In the genomic region with DNA sequence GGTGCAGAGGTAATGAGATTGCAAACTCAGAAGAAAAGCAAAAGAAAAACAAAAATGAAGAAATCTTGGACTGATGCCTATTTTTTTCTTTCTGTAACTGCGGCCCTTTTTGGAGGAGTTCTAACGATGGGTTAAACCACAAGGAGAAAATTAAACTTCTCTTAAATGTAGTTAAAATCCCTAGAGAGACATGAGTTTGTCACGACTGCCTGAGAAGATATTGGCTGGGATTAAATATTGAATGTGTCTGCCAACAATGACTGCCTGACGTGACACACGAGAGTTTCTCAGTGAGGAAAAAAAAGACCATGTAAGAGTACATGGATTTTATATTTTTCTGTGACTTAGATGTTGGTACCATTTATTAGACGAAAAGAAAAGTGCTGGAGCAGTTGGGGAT, we compare ENCODE assay signal across 25 cellular contexts.
"Had no signal": no experiment of that assay in that cellular context is flagged by ENCODE, and none has a peak within 500 bp of the region (broad histone marks: within the 10 kb centered on the region; RNA-seq: fewer than 3 reads in every experiment).

No MANE protein-coding gene starts in this region.

- H3K36me3 Mint-ChIP-seq: activated naive CD8-positive, alpha-beta T cell treated with anti-CD3 and anti-CD28 coated beads for 36 hours; naive thymus-derived CD8-positive, alpha-beta T cell had no signal

- H3K9me3 ChIP-seq: body of pancreas, mucosa of descending colon, neutrophil, sigmoid colon, transverse colon, vagina had no signal

- H3K27ac ChIP-seq: body of pancreas, coronary artery, neutrophil, sigmoid colon, transverse colon, vagina, WERI-Rb-1 had no signal

- ATAC-seq: body of pancreas; left ventricle myocardium superior; mucosa of descending colon; naive thymus-derived CD8-positive, alpha-beta T cell; T-helper 17 cell had no signal

- H3K36me3 ChIP-seq: neutrophil, sigmoid colon, transverse colon, vagina, WERI-Rb-1 had no signal

- H3K4me1 ChIP-seq: body of pancreas, sigmoid colon, transverse colon, vagina had no signal

- H3K4me1 Mint-ChIP-seq: activated naive CD8-positive, alpha-beta T cell treated with anti-CD3 and anti-CD28 coated beads for 36 hours; memory B cell; naive thymus-derived CD8-positive, alpha-beta T cell; T-helper 17 cell had no signal

- H3K27me3 ChIP-seq: body of pancreas, neutrophil, sigmoid colon, transverse colon, vagina had no signal

- H3K27ac Mint-ChIP-seq: activated naive CD8-positive, alpha-beta T cell treated with anti-CD3 and anti-CD28 coated beads for 36 hours; activated T-helper 1 cell treated with anti-CD3 and anti-CD28 coated beads, Interleukin-12 subunit alpha, Interleukin-12 subunit beta, Interleukin-2, Interleukin-4 antibody, amounts not matched to agents 30 ng/mL and 10 ng/mL and 1 ng/mL, durations not matched to agents 14 hours and 24 hours and 36 hours; memory B cell; naive thymus-derived CD8-positive, alpha-beta T cell; T-helper 17 cell had no signal

- H3K9me3 Mint-ChIP-seq: activated naive CD8-positive, alpha-beta T cell treated with anti-CD3 and anti-CD28 coated beads for 36 hours; activated T-helper 1 cell treated with anti-CD3 and anti-CD28 coated beads, Interleukin-12 subunit alpha, Interleukin-12 subunit beta, Interleukin-2, Interleukin-4 antibody, amounts not matched to agents 30 ng/mL and 10 ng/mL and 1 ng/mL, durations not matched to agents 14 hours and 24 hours and 36 hours had no signal

- DNase-seq: activated CD4-positive, alpha-beta T cell treated with anti-CD3 and anti-CD28 coated beads, Interleukin-2, amount 50 U/mL, for 48 hours; activated gamma-delta T cell treated with Interleukin-2 at 50 U/mL for 16 hours; activated naive CD8-positive, alpha-beta T cell treated with anti-CD3 and anti-CD28 coated beads for 36 hours; activated T-cell treated with anti-CD3 and anti-CD28 coated beads for 4 hours; amygdala; body of pancreas; central memory CD4-positive, alpha-beta T cell; erythroblast; foreskin fibroblast; left ventricle myocardium superior; mucosa of descending colon; naive thymus-derived CD8-positive, alpha-beta T cell; sigmoid colon; stimulated activated CD4-positive, alpha-beta T cell treated with anti-CD3 and anti-CD28 coated beads, Interleukin-12 subunit alpha, Interleukin-12 subunit beta, amount 100 ng/mL, for 4 hours; stimulated activated CD4-positive, alpha-beta T cell treated with anti-CD3 and anti-CD28 coated beads, Interleukin-1b, Interleukin-23, amount 100 ng/mL, for 48 hours; stimulated activated CD8-positive, alpha-beta memory T cell treated with anti-CD3 and anti-CD28 coated beads, Interleukin-4, amount 100 ng/mL, for 48 hours; stimulated activated naive CD4-positive, alpha-beta T cell treated with Interleukin-2 at 50 U/mL for 16 hours; T-helper 17 cell; transverse colon; WERI-Rb-1 had no signal

- H3K4me3 Mint-ChIP-seq: activated naive CD8-positive, alpha-beta T cell treated with anti-CD3 and anti-CD28 coated beads for 36 hours; activated T-helper 1 cell treated with anti-CD3 and anti-CD28 coated beads, Interleukin-12 subunit alpha, Interleukin-12 subunit beta, Interleukin-2, Interleukin-4 antibody, amounts not matched to agents 30 ng/mL and 10 ng/mL and 1 ng/mL, durations not matched to agents 14 hours and 24 hours and 36 hours; memory B cell; naive thymus-derived CD8-positive, alpha-beta T cell; T-helper 17 cell had no signal

- H3K4me3 ChIP-seq: body of pancreas, coronary artery, mucosa of descending colon, sigmoid colon, transverse colon, vagina had no signal

- H3K27me3 Mint-ChIP-seq: activated naive CD8-positive, alpha-beta T cell treated with anti-CD3 and anti-CD28 coated beads for 36 hours; memory B cell; naive thymus-derived CD8-positive, alpha-beta T cell; T-helper 17 cell had no signal
